In the genomic region with DNA sequence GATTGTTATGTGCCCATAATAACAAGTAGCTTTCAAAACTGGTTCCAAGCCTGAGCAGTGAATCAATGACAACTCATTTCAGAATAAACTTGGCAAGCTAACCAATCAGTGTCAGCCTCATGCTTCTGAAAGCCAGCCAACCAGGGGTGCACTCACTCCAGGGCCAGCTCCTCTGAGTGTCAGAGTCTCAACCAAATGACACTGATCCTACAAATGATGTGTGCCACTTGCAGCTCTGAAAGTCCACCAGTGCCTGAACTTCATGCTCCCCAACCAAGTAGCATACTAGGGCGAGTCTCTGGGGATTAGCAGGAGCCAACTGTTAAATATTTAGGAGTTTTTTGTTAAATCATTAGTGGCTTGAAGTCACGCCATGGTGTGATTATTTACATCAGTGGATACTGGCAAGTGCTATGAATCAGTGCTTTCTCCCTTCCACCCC, we compare ENCODE assay signal across 19 cellular contexts. TPM values are rescaled to one million over a fixed set of nuclear protein-coding genes. Genes with fewer than 3 reads are reported as not detected.
DNase-seq lines count a peak whose midpoint lies in the region; ATAC-seq and TF ChIP-seq lines count a peak whose summit lies in the region.
"Had no signal": no experiment of that assay in that cellular context is flagged by ENCODE, and none has a peak within 500 bp of the region (broad histone marks: within the 10 kb centered on the region; RNA-seq: fewer than 3 reads in every experiment).

No MANE protein-coding gene starts in this region.

- DNase-seq in AG08395 (ENCODE audit: low spot score), result peak; percentile 70
- DNase-seq in GM23248, result peak; percentile 93
- DNase-seq in medulla oblongata (ENCODE audit: extremely low spot score), result peak; percentile 23
- DNase-seq in DMS53 treated with DMSO at 0.1 percent for 48 hours (lab: John Stamatoyannopoulos, UW; ENCODE audit: unreplicated experiment), result no peak
- DNase-seq in cerebellum (ENCODE audit: low spot score), result no peak
- no peak for DNase-seq in superior temporal gyrus (ENCODE audit: extremely low spot score)
- no peak for DNase-seq in type B pancreatic cell (ENCODE audit: extremely low spot score, unreplicated experiment)
- DNase-seq: activated CD4-positive, alpha-beta T cell treated with anti-CD3 and anti-CD28 coated beads for 4 hours; activated gamma-delta T cell; central memory CD4-positive, alpha-beta T cell; NCI-H1105; NCI-H510A; stimulated activated CD4-positive, alpha-beta T cell treated with anti-CD3 and anti-CD28 coated beads, Interleukin-4, amount 100 ng/mL, for 4 hours; stimulated activated naive CD8-positive, alpha-beta T cell treated with anti-CD3 and anti-CD28 coated beads, Interleukin-15, Interleukin-2, amounts not matched to agents 100 U/mL and 50 U/mL, for 24 hours had no signal

- H3K9me2 ChIP-seq in GM23248 (ENCODE audit: insufficient read depth), result no peaks in the 10 kb centered on the region

- peaks cover 8% of the 10 kb centered on the region for H3K27me3 Mint-ChIP-seq in type B pancreatic cell

- no peaks in the 10 kb centered on the region for H3K27me3 ChIP-seq in GM23248 (replicated peaks; ENCODE audit: insufficient read depth)

- in situ Hi-C loops in GM23248 (cut with MboI), result no loop called here

- no peak overlapping the region for H3K4me3 Mint-ChIP-seq in type B pancreatic cell

- 8 to 14% methylated on average over 2 of the region's 2 CpGs for WGBS in GM23248 (ENCODE audit: low coverage in 1 of 2, low lambda C conversion rate in 2 of 2, missing lambda C conversion rate in 2 of 2), 2 experiments

- H3K4me1 Mint-ChIP-seq in type B pancreatic cell (ENCODE audit: unreplicated experiment), result peaks cover 2% of the 10 kb centered on the region

- H3K4me1 ChIP-seq in GM23248 (ENCODE audit: insufficient read depth), result peaks cover 28% of the 10 kb centered on the region

- no peak overlapping the region for H2AFZ ChIP-seq in GM23248

- ATAC-seq in esophagus mucosa, result peak; percentile 73
- ATAC-seq: stimulated activated naive CD8-positive, alpha-beta T cell treated with anti-CD3 and anti-CD28 coated beads, Interleukin-15, Interleukin-2, amounts not matched to agents 100 U/mL and 50 U/mL, for 24 hours had no signal

- H3K4me3 ChIP-seq in GM23248, result peak overlapping the region; percentile 17

- no peak for TF ChIP-seq CTCF in type B pancreatic cell (conservative IDR thresholded peaks at IDR 0.05)

- H3F3A ChIP-seq in GM23248 (ENCODE audit: insufficient read depth), result peaks cover 24% of the 10 kb centered on the region

- H3K27ac ChIP-seq in GM23248, result peak overlapping the region; percentile 83

- H3K27ac Mint-ChIP-seq in type B pancreatic cell, result no peak overlapping the region
- H3K27ac Mint-ChIP-seq: progenitor cell of endocrine pancreas had no signal

- H3K36me3 ChIP-seq in GM23248 (ENCODE audit: low read depth), result no peaks in the 10 kb centered on the region

- H3K9me3 Mint-ChIP-seq in type B pancreatic cell, result no peaks in the 10 kb centered on the region

- no peaks in the 10 kb centered on the region for H4K20me1 ChIP-seq in GM23248 (ENCODE audit: insufficient read depth)

- H3K9me3 ChIP-seq in GM23248 (ENCODE audit: low read depth), result no peaks in the 10 kb centered on the region

- peak overlapping the region; percentile 50 for H3K4me2 ChIP-seq in GM23248 (ENCODE audit: unreplicated experiment)

- no peaks in the 10 kb centered on the region for H3K36me3 Mint-ChIP-seq in type B pancreatic cell

- H3K9ac ChIP-seq in GM23248, result peak overlapping the region; percentile 27; the same call in 1 of the 2 replicates

- H3K79me2 ChIP-seq in GM23248 (ENCODE audit: insufficient read depth), result no peaks in the 10 kb centered on the region

RNA-seq across cellular contexts. Expression of a gene that starts 4.5 kb away (rescaled TPM):
- total RNA-seq in GM23248 (2014; rRNA removed; shearing (Covaris generic)), result not detected in 2 replicates
- polyA plus RNA-seq in GM23248 (2016; fragmentation: Nextera tagmentation; extraction: Ambion mirVana), result not detected in 2 replicates
- total RNA-seq in esophagus mucosa (not detected), cerebellum (not detected), type B pancreatic cell (ENCODE audit: low replicate concordance) (0.24 and 0.69 TPM in 2 replicates)
- total RNA-seq: endothelial cell of umbilical vein; mononuclear cell; T-helper 1 cell treated with Interleukin-12 subunit alpha and Interleukin-12 subunit beta and Interleukin-4 antibody, amounts not matched to agents 30 ng/mL and 1 ng/mL, for 36 hours had no signal
- polyA plus RNA-seq: endothelial cell of umbilical vein had no signal

Comparison
In these comparisons a context has a peak if more than half of its experiments do, and no peak if none do; other contexts are left out.
1. DNase-seq: peak in AG08395 (single experiment), GM23248 (single experiment) and medulla oblongata (single experiment); none in DMS53 treated with DMSO at 0.1 percent for 48 hours (single experiment), cerebellum (single experiment), superior temporal gyrus (single experiment) and type B pancreatic cell (single experiment).